ENCODE assay signal across 15 cellular contexts in genomic region chr2:85791704-85792565, GRCh38. TPM values are rescaled to one million over a fixed set of nuclear protein-coding genes. Genes with fewer than 3 reads are reported as not detected.
DNase-seq lines count a peak whose midpoint lies in the region; TF ChIP-seq lines count a peak whose summit lies in the region.
"Had no signal": no experiment of that assay in that cellular context is flagged by ENCODE, and none has a peak within 500 bp of the region (broad histone marks: within the 10 kb centered on the region; RNA-seq: fewer than 3 reads in every experiment).

No MANE protein-coding gene starts in this region.

- H3K36me3 Mint-ChIP-seq in HFFc6 (ENCODE audit: low read depth): peaks cover 21% of the 10 kb centered on the region
- H3K36me3 Mint-ChIP-seq: stimulated activated effector memory CD8-positive, alpha-beta T cell treated with anti-CD3 and anti-CD28 coated beads, Interleukin-12 subunit alpha, Interleukin-12 subunit beta, amount 100 ng/mL, for 72 hours had no signal

- peaks cover 10% of the 10 kb centered on the region for H3K27me3 Mint-ChIP-seq in HFFc6 (ENCODE audit: insufficient read depth)

- peaks cover 68% of the 10 kb centered on the region for H3K4me1 Mint-ChIP-seq in HFFc6 (ENCODE audit: low read depth)
- H3K4me1 Mint-ChIP-seq: stimulated activated effector memory CD8-positive, alpha-beta T cell treated with anti-CD3 and anti-CD28 coated beads, Interleukin-12 subunit alpha, Interleukin-12 subunit beta, amount 100 ng/mL, for 72 hours had no signal

- H3K4me3 Mint-ChIP-seq in HFFc6: no peak overlapping the region
- H3K4me3 Mint-ChIP-seq: stimulated activated effector memory CD8-positive, alpha-beta T cell treated with anti-CD3 and anti-CD28 coated beads, Interleukin-12 subunit alpha, Interleukin-12 subunit beta, amount 100 ng/mL, for 72 hours had no signal

- H3K9me3 ChIP-seq in ascending aorta (no peaks in the 10 kb centered on the region), stomach smooth muscle (ENCODE audit: control insufficient read depth in 2 of 2, low read length in 2 of 2) (no peaks in the 10 kb centered on the region)

- H3K4me1 ChIP-seq in ascending aorta (peaks cover 39 to 80% of the 10 kb centered on the region in 2 donors), stomach smooth muscle (ENCODE audit: control insufficient read depth, insufficient read depth, low read length) (peaks cover 57% of the 10 kb centered on the region)

- peak overlapping the region; percentile 44 for H3K27ac Mint-ChIP-seq in HFFc6

- H3K27me3 ChIP-seq in ascending aorta: no peaks in the 10 kb centered on the region
- H3K27me3 ChIP-seq in stomach smooth muscle (ENCODE audit: control insufficient read depth in 1 of 2, insufficient read depth in 2 of 2, low read length in 2 of 2): no peaks in the 10 kb centered on the region

- H3K36me3 ChIP-seq in ascending aorta: peaks cover 22 to 45% of the 10 kb centered on the region in 2 donors
- peaks cover 3% of the 10 kb centered on the region in 2 donors for H3K36me3 ChIP-seq in stomach smooth muscle (ENCODE audit: control insufficient read depth in 2 of 2, insufficient read depth in 2 of 2, low read length in 2 of 2)

- no peak overlapping the region for H3K9ac ChIP-seq in stomach smooth muscle (ENCODE audit: low read length in 2 of 2)

- H3K27ac ChIP-seq in ascending aorta (peak overlapping the region; percentile 87 to 91), stomach smooth muscle (ENCODE audit: low read length) (peak overlapping the region; percentile 18)

- TF ChIP-seq CTCF in HFFc6 (IDR thresholded peaks at IDR 0.05) (no peak), ascending aorta (IDR thresholded peaks at IDR 0.05) (no peak)

- DNase-seq in HFFc6 (no peak), ascending aorta (ENCODE audit: low spot score in 2 of 2) (no peak), left kidney (ENCODE audit: low read depth, low spot score) (peak; percentile 26), putamen (ENCODE audit: low spot score) (no peak), NCI-H748 (lab: John Stamatoyannopoulos, UW; ENCODE audit: unreplicated experiment) (no peak), NCI-H1092 (lab: John Stamatoyannopoulos, UW) (no peak)
- DNase-seq in stimulated activated naive CD4-positive, alpha-beta T cell treated with Interleukin-2 at 50 U/mL for 16 hours (lab: John Stamatoyannopoulos, UW): no peak
- DNase-seq: activated naive CD4-positive, alpha-beta T cell treated with Interleukin-2 at 50 U/mL for 16 hours; GF-D8; Karpas-422; NCI-H187; SHP77 treated with DMSO at 0.1 percent for 48 hours; stimulated activated CD4-positive, alpha-beta T cell treated with anti-CD3 and anti-CD28 coated beads, Interleukin-4, amount 100 ng/mL, for 1 hour had no signal

- H3K4me3 ChIP-seq in ascending aorta: no peak overlapping the region
- H3K4me3 ChIP-seq in stomach smooth muscle (ENCODE audit: low read length in 2 of 2): no peak overlapping the region

- intact Hi-C loops in ascending aorta (cut with DNase I): loop anchor here (1.0 kb wide), 1 partner anchor 20 kb away; no protein-coding TSS in a partner anchor

- no peaks in the 10 kb centered on the region for H3K9me3 Mint-ChIP-seq in HFFc6
- H3K9me3 Mint-ChIP-seq: stimulated activated effector memory CD8-positive, alpha-beta T cell treated with anti-CD3 and anti-CD28 coated beads, Interleukin-12 subunit alpha, Interleukin-12 subunit beta, amount 100 ng/mL, for 72 hours had no signal

RNA-seq across cellular contexts. Expression of gene ATOH8, which starts 38.1 kb away (rescaled TPM):
- 10 to 100 TPM; 34.4 to 53.0 (median 45.5) TPM for total RNA-seq in HFFc6 (2021; fragmentation: NEBNext Ultra II Directional; extraction: Animal tissue kit (Norgen Biotek cat#: 25700))
- 239 TPM for total RNA-seq in ascending aorta
